In the genomic region with DNA sequence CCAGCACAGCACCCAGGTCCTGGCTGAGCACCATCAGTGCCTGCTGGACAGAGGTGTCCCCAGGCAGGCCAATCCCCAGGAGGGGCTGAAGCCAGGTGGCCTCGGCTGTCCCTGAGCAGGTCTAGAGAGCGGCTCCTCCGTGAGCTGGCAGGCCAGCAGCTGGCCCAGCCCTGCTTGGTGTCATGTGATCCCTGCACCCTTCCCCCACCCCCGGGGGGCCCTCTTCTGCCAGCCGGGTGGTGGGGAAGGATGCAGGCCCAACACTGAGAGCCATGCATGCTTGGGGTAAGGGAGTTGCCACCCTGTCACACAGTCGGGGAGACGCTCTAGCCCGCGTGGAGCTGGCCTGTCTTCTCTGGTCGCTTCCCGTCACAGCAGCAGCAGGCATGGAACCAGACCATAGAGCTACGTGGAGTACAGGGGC, we compare ENCODE assay signal across 8 cellular contexts. TPM values are rescaled to one million over a fixed set of nuclear protein-coding genes. Genes with fewer than 3 reads are reported as not detected.
DNase-seq lines count a peak whose midpoint lies in the region; ATAC-seq and TF ChIP-seq lines count a peak whose summit lies in the region.

No MANE protein-coding gene starts in this region.

- peak overlapping the region; percentile 80 for H3K27ac Mint-ChIP-seq in CD8-positive, alpha-beta T cell

- no peak overlapping the region for H3K27ac ChIP-seq in CD8-positive, alpha-beta T cell (ENCODE audit: low read depth, low read length)
- peak overlapping the region; percentile 47 for H3K27ac ChIP-seq in effector memory CD4-positive, alpha-beta T cell (ENCODE audit: insufficient read depth, low read length, poor library complexity, severe bottlenecking)
- peak overlapping the region; percentile 77 for H3K27ac ChIP-seq in neutrophil

- peak; percentile 13 for ATAC-seq in CD8-positive, alpha-beta T cell
- no peak for ATAC-seq in HG02623 (IDR thresholded peaks at IDR 0.05; ENCODE audit: unreplicated experiment)

- peaks cover 56% of the 10 kb centered on the region for H3K4me1 ChIP-seq in CD8-positive, alpha-beta T cell (ENCODE audit: insufficient read depth, low read length)
- peaks cover 54% of the 10 kb centered on the region for H3K4me1 ChIP-seq in effector memory CD4-positive, alpha-beta T cell (ENCODE audit: control insufficient read depth, insufficient read depth, low read length, poor library complexity, severe bottlenecking)
- H3K4me1 ChIP-seq in neutrophil (ENCODE audit: control insufficient read depth in 1 of 2, insufficient read depth in 1 of 2, low read depth in 1 of 2, low read length in 1 of 2) = peaks cover 30% of the 10 kb centered on the region in 2 experiments

- no peak for DNase-seq in CD8-positive, alpha-beta T cell
- peak; percentile 13 for DNase-seq in NCI-H345 treated with DMSO at 0.1 percent for 48 hours (lab: John Stamatoyannopoulos, UW; ENCODE audit: unreplicated experiment)
- no peak for DNase-seq in effector memory CD4-positive, alpha-beta T cell
- no peak for DNase-seq in activated CD8-positive, alpha-beta memory T cell treated with anti-CD3 and anti-CD28 coated beads, Interleukin-2, amount 50 U/mL, for 4 hours
- DNase-seq in NCI-H2196 treated with DMSO at 0.1 percent for 48 hours (lab: John Stamatoyannopoulos, UW; ENCODE audit: unreplicated experiment) = no peak
- no peak for DNase-seq in stimulated activated naive CD4-positive, alpha-beta T cell (lab: John Stamatoyannopoulos, UW)

- no peaks in the 10 kb centered on the region for H3K9me3 ChIP-seq in CD8-positive, alpha-beta T cell (ENCODE audit: low read length)
- H3K9me3 ChIP-seq in effector memory CD4-positive, alpha-beta T cell (ENCODE audit: control insufficient read depth, low read length) = no peaks in the 10 kb centered on the region
- H3K9me3 ChIP-seq in neutrophil = no peaks in the 10 kb centered on the region

- peaks cover 27% of the 10 kb centered on the region for H3K36me3 Mint-ChIP-seq in CD8-positive, alpha-beta T cell

- H3K9me3 Mint-ChIP-seq in CD8-positive, alpha-beta T cell = no peaks in the 10 kb centered on the region

- intact Hi-C loops in CD8-positive, alpha-beta T cell (cut with DNase I, micrococcal nuclease) = no loop called here

- H3K36me3 ChIP-seq in CD8-positive, alpha-beta T cell (ENCODE audit: insufficient read depth, low read length) = peaks cover 16% of the 10 kb centered on the region
- peaks cover 35% of the 10 kb centered on the region for H3K36me3 ChIP-seq in effector memory CD4-positive, alpha-beta T cell (ENCODE audit: control insufficient read depth, insufficient read depth, low read length)
- H3K36me3 ChIP-seq in neutrophil = no peaks in the 10 kb centered on the region

- peaks cover 46% of the 10 kb centered on the region for H3K4me1 Mint-ChIP-seq in CD8-positive, alpha-beta T cell (ENCODE audit: low read depth)

- H3K27me3 ChIP-seq in CD8-positive, alpha-beta T cell (ENCODE audit: insufficient read depth, low read length) = no peaks in the 10 kb centered on the region
- H3K27me3 ChIP-seq in effector memory CD4-positive, alpha-beta T cell (replicated peaks; ENCODE audit: control insufficient read depth, insufficient read depth, low read length, poor library complexity, severe bottlenecking) = no peaks in the 10 kb centered on the region
- H3K27me3 ChIP-seq in neutrophil = peaks cover 80% of the 10 kb centered on the region

- H3K27me3 Mint-ChIP-seq in CD8-positive, alpha-beta T cell (ENCODE audit: low read depth) = no peaks in the 10 kb centered on the region

- no peak for TF ChIP-seq CTCF in CD8-positive, alpha-beta T cell (IDR thresholded peaks at IDR 0.05)
- TF ChIP-seq CTCF in neutrophil (IDR thresholded peaks at IDR 0.05) = no peak

- CTCF ChIA-PET in CD8-positive, alpha-beta T cell (lab: Charles Lee) = interaction anchor here (1.3 to 25.8 kb wide), 3 partner anchors 11 to 92 kb away, joined by 4 to 606 read pairs (median 24); no protein-coding TSS in a partner anchor

- H3K4me3 ChIP-seq in CD8-positive, alpha-beta T cell (ENCODE audit: low read depth, low read length) = no peak overlapping the region
- H3K4me3 ChIP-seq in effector memory CD4-positive, alpha-beta T cell (ENCODE audit: insufficient read depth, low read depth, low read length, poor library complexity, severe bottlenecking) = no peak overlapping the region
- no peak overlapping the region for H3K4me3 ChIP-seq in neutrophil (ENCODE audit: low read depth in 1 of 2, low read length in 1 of 2)

- POLR2A ChIA-PET in CD8-positive, alpha-beta T cell (lab: Charles Lee) = interaction anchor here (1.1 to 1.2 kb wide), 3 partner anchors 11 to 32 kb away, joined by 3 to 4 read pairs (median 3); no protein-coding TSS in a partner anchor

- H3K4me3 Mint-ChIP-seq in CD8-positive, alpha-beta T cell = peak overlapping the region; percentile 8

RNA-seq across cellular contexts. Expression of a gene that starts 7.1 kb away (rescaled TPM):
- total RNA-seq in CD8-positive, alpha-beta T cell = 100 to 1,000 TPM; 177 to 186 TPM

RNA-seq across cellular contexts. Expression of a gene that starts 49.8 kb away (rescaled TPM):
- total RNA-seq in CD8-positive, alpha-beta T cell = under 1 TPM; 0.53 to 0.84 TPM

RNA-seq across cellular contexts. Expression of a gene that starts 52.2 kb away (rescaled TPM):
- under 1 TPM; 0.19 to 0.30 TPM for total RNA-seq in CD8-positive, alpha-beta T cell
